20 cellular contexts compared by ENCODE assay signal in the genomic region with DNA sequence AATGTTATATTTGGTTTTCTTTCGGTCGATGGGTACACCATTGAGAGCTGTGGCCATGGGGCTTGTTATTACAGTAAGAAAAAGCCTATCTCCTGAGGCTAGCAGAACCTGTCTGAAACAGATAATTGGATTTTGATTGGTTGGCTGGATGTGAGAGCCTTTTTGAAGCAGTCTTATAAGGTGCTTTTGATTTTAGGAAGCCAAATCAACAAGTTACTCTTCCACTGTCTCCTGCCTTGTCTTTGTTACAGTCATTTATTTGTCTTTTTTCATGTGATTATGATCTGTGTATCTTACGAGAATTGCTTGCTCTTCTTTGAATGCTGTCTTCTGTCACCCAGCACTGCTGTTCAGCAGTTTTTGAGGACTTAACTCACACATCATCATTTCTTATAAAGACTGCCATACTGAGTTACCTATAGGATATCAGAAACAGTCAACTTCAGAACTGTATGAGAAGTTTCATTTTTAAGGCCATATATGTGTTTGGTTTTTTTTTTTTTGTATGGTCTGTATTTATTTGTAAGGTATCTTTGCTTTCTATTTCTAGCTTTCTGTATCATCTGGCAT. TPM values are rescaled to one million over a fixed set of nuclear protein-coding genes. Genes with fewer than 3 reads are reported as not detected.
DNase-seq lines count a peak whose midpoint lies in the region; ATAC-seq and TF ChIP-seq lines count a peak whose summit lies in the region.
"Had no signal": no experiment of that assay in that cellular context is flagged by ENCODE, and none has a peak within 500 bp of the region (broad histone marks: within the 10 kb centered on the region; RNA-seq: fewer than 3 reads in every experiment).

No MANE protein-coding gene starts in this region.

- H3K4me3 ChIP-seq in CD4-positive, CD25-positive, alpha-beta regulatory T cell (ENCODE audit: low read depth, low read length): peak overlapping the region; percentile 2
- no peak overlapping the region for H3K4me3 ChIP-seq in right lobe of liver
- H3K4me3 ChIP-seq: adrenal gland, hepatocyte, ovary, testis had no signal

- H3K4me1 ChIP-seq in CD4-positive, CD25-positive, alpha-beta regulatory T cell (ENCODE audit: control insufficient read depth, insufficient read depth, low read length, poor library complexity, severe bottlenecking): peaks cover 5% of the 10 kb centered on the region
- H3K4me1 ChIP-seq in right lobe of liver: peaks cover 0 to 80% (median 12%) of the 10 kb centered on the region in 4 donors
- H3K4me1 ChIP-seq: BE2C, testis had no signal

- H3K36me3 ChIP-seq in CD4-positive, CD25-positive, alpha-beta regulatory T cell (ENCODE audit: control insufficient read depth, insufficient read depth, low read length): no peaks in the 10 kb centered on the region
- no peaks in the 10 kb centered on the region for H3K36me3 ChIP-seq in right lobe of liver
- H3K36me3 ChIP-seq: adrenal gland, BE2C, ovary had no signal

- TF ChIP-seq POLR2A in right lobe of liver (IDR thresholded peaks at IDR 0.05): no peak

- peak overlapping the region; percentile 68 for H3K27ac Mint-ChIP-seq in activated CD4-positive, alpha-beta T cell treated with anti-CD3 and anti-CD28 coated beads, Interleukin-2, amount 10 ng/mL, durations not matched to agents 7 days and 5 days
- H3K27ac Mint-ChIP-seq in CD4-positive, CD25-positive, alpha-beta regulatory T cell: peak overlapping the region in 2 of 3 donors; percentile 11 to 16
- H3K27ac Mint-ChIP-seq in T-helper 17 cell (peak overlapping the region; percentile 79), endothelial cell (ENCODE audit: unreplicated experiment) (no peak overlapping the region)

- no peaks in the 10 kb centered on the region for H3K9me3 ChIP-seq in CD4-positive, CD25-positive, alpha-beta regulatory T cell (ENCODE audit: control insufficient read depth in 2 of 2, low read length in 2 of 2)
- H3K9me3 ChIP-seq in T-helper 17 cell (ENCODE audit: control insufficient read depth, low read length, poor library complexity, severe bottlenecking) (no peaks in the 10 kb centered on the region), right lobe of liver (no peaks in the 10 kb centered on the region)
- H3K9me3 ChIP-seq: adrenal gland, BE2C, ovary, testis had no signal

- no peaks in the 10 kb centered on the region for H3K27me3 Mint-ChIP-seq in activated CD4-positive, alpha-beta T cell treated with anti-CD3 and anti-CD28 coated beads, Interleukin-2, amount 10 ng/mL, durations not matched to agents 7 days and 5 days
- no peaks in the 10 kb centered on the region for H3K27me3 Mint-ChIP-seq in CD4-positive, CD25-positive, alpha-beta regulatory T cell
- H3K27me3 Mint-ChIP-seq in T-helper 17 cell (no peaks in the 10 kb centered on the region), endothelial cell (ENCODE audit: unreplicated experiment) (no peaks in the 10 kb centered on the region)

- H3K9me3 Mint-ChIP-seq in activated CD4-positive, alpha-beta T cell treated with anti-CD3 and anti-CD28 coated beads, Interleukin-2, amount 10 ng/mL, durations not matched to agents 7 days and 5 days: no peaks in the 10 kb centered on the region
- H3K9me3 Mint-ChIP-seq in CD4-positive, CD25-positive, alpha-beta regulatory T cell: peaks cover 0 to 3% (median 0%) of the 10 kb centered on the region in 7 donors
- H3K9me3 Mint-ChIP-seq in endothelial cell (ENCODE audit: unreplicated experiment): no peaks in the 10 kb centered on the region
- H3K9me3 Mint-ChIP-seq: activated T-cell treated with anti-CD3 and anti-CD28 coated beads, Interleukin-2, amount 50 U/mL, for 4 hours had no signal

- intact Hi-C loops in right lobe of liver (cut with DNase I): no loop called here

- CTCF ChIA-PET in activated CD4-positive, alpha-beta T cell treated with anti-CD3 and anti-CD28 coated beads, Interleukin-2, amount 10 ng/mL, durations not matched to agents 7 days and 5 days (lab: Charles Lee): no interaction called here

- DNase-seq in activated CD4-positive, alpha-beta T cell treated with anti-CD3 and anti-CD28 coated beads, Interleukin-2, amount 10 ng/mL, durations not matched to agents 7 days and 5 days: no peak
- no peak for DNase-seq in activated CD4-positive, alpha-beta T cell treated with anti-CD3 and anti-CD28 coated beads, Interleukin-2, amount 50 U/mL, for 48 hours
- peak in 1 of 3 donors; percentile 34 for DNase-seq in CD4-positive, CD25-positive, alpha-beta regulatory T cell
- DNase-seq in T-helper 17 cell: no peak
- no peak for DNase-seq in right lobe of liver
- no peak for DNase-seq in NCI-H1105 treated with DMSO at 0.1 percent for 48 hours (lab: John Stamatoyannopoulos, UW)
- DNase-seq in endothelial cell (ENCODE audit: low spot score): no peak
- DNase-seq: activated CD4-positive, alpha-beta T cell treated with anti-CD3 and anti-CD28 coated beads, Interleukin-2, amount 50 U/mL, for 4 hours; activated T-cell treated with anti-CD3 and anti-CD28 coated beads, Interleukin-2, amount 50 U/mL, for 4 hours; adrenal gland; BE2C; mammary epithelial cell; NCI-H1105; NCI-H2081 treated with DMSO at 0.1 percent for 48 hours; ovary; RPMI8226; testis had no signal

- H3K27me3 ChIP-seq in CD4-positive, CD25-positive, alpha-beta regulatory T cell (ENCODE audit: control insufficient read depth, insufficient read depth, low read length): no peaks in the 10 kb centered on the region
- no peaks in the 10 kb centered on the region for H3K27me3 ChIP-seq in right lobe of liver
- H3K27me3 ChIP-seq: adrenal gland, BE2C, hepatocyte, ovary, testis had no signal

- peaks cover 18% of the 10 kb centered on the region for H3K4me1 Mint-ChIP-seq in activated CD4-positive, alpha-beta T cell treated with anti-CD3 and anti-CD28 coated beads, Interleukin-2, amount 10 ng/mL, durations not matched to agents 7 days and 5 days
- peaks cover 37 to 68% (median 50%) of the 10 kb centered on the region in 4 donors for H3K4me1 Mint-ChIP-seq in CD4-positive, CD25-positive, alpha-beta regulatory T cell
- peaks cover 30% of the 10 kb centered on the region for H3K4me1 Mint-ChIP-seq in T-helper 17 cell
- peaks cover 18% of the 10 kb centered on the region for H3K4me1 Mint-ChIP-seq in endothelial cell (ENCODE audit: unreplicated experiment)

- no peak overlapping the region for H3K4me3 Mint-ChIP-seq in activated CD4-positive, alpha-beta T cell treated with anti-CD3 and anti-CD28 coated beads, Interleukin-2, amount 10 ng/mL, durations not matched to agents 7 days and 5 days
- H3K4me3 Mint-ChIP-seq in CD4-positive, CD25-positive, alpha-beta regulatory T cell: no peak overlapping the region
- H3K4me3 Mint-ChIP-seq in T-helper 17 cell: no peak overlapping the region
- H3K4me3 Mint-ChIP-seq in endothelial cell (ENCODE audit: unreplicated experiment): no peak overlapping the region
- H3K4me3 Mint-ChIP-seq: activated T-cell treated with anti-CD3 and anti-CD28 coated beads, Interleukin-2, amount 50 U/mL, for 4 hours had no signal

- no peak for TF ChIP-seq CTCF in right lobe of liver (IDR thresholded peaks at IDR 0.05)
- TF ChIP-seq CTCF in endothelial cell (IDR thresholded peaks at IDR 0.05; ENCODE audit: unreplicated experiment): no peak

- 62% methylated on average over 3 of the region's 3 CpGs for WGBS in right lobe of liver (ENCODE audit: insufficient coverage, low coverage, low lambda C conversion rate, missing lambda C conversion rate)

- POLR2A ChIA-PET in activated CD4-positive, alpha-beta T cell treated with anti-CD3 and anti-CD28 coated beads, Interleukin-2, amount 10 ng/mL, durations not matched to agents 7 days and 5 days (lab: Charles Lee): no interaction called here

- ATAC-seq in CD4-positive, CD25-positive, alpha-beta regulatory T cell (ENCODE audit: low read depth in 2 of 2): no peak
- ATAC-seq in T-helper 17 cell: no peak
- ATAC-seq in right lobe of liver: no peak
- no peak for ATAC-seq in GM21360 (IDR thresholded peaks at IDR 0.05; ENCODE audit: unreplicated experiment)
- ATAC-seq: sciatic nerve had no signal

- H3K36me3 Mint-ChIP-seq in activated CD4-positive, alpha-beta T cell treated with anti-CD3 and anti-CD28 coated beads, Interleukin-2, amount 10 ng/mL, durations not matched to agents 7 days and 5 days (ENCODE audit: low read depth): peaks cover 3% of the 10 kb centered on the region
- H3K36me3 Mint-ChIP-seq in CD4-positive, CD25-positive, alpha-beta regulatory T cell: peaks cover 1% of the 10 kb centered on the region
- H3K36me3 Mint-ChIP-seq in T-helper 17 cell (ENCODE audit: low read depth) (no peaks in the 10 kb centered on the region), endothelial cell (ENCODE audit: low read depth, unreplicated experiment) (no peaks in the 10 kb centered on the region)

- no peak overlapping the region for H3K27ac ChIP-seq in CD4-positive, CD25-positive, alpha-beta regulatory T cell (ENCODE audit: insufficient read depth, low read length, poor library complexity, severe bottlenecking)
- H3K27ac ChIP-seq in right lobe of liver: peak overlapping the region in 2 of 3 donors; percentile 6 to 11
- H3K27ac ChIP-seq: adrenal gland, hepatocyte, ovary, testis had no signal

RNA-seq across cellular contexts. Expression of a gene that starts 51.1 kb away (rescaled TPM):
- total RNA-seq in activated CD4-positive, alpha-beta T cell treated with anti-CD3 and anti-CD28 coated beads, Interleukin-2, amount 10 ng/mL, durations not matched to agents 7 days and 5 days: 10 to 100 TPM; 24.5 to 27.0 TPM
- total RNA-seq in CD4-positive, CD25-positive, alpha-beta regulatory T cell: 24.2 TPM
- polyA plus RNA-seq in CD4-positive, CD25-positive, alpha-beta regulatory T cell: 10 to 100 TPM in 3 of 4 donors, 1 to 10 TPM in 1; 7.2 to 14.9 (median 10.2) TPM
- total RNA-seq in T-helper 17 cell (10 to 100 TPM; 22.9 to 24.2 TPM), right lobe of liver (10 to 100 TPM; 20.1 to 35.5 (median 25.4) TPM), endothelial cell (ENCODE audit: unreplicated experiment) (43.5 TPM)
